Comparison of ENCODE assay signal across 12 cellular contexts in the genomic region with DNA sequence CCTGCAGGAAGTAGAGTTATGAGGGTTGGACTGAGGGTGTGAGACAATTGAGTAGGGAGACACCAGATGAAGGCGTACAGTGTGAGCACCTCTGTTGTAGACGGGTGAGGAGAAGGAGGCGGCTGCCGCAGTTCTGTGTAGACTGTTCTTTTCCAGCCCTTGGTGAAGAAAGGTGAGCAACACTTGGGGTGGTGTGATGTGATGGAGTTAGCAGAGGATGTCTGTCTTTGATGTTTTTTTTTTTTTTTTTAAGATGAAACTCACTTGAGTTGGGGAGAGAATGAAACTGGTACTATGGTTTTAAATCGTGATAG. TPM values are rescaled to one million over a fixed set of nuclear protein-coding genes. Genes with fewer than 3 reads are reported as not detected.
DNase-seq lines count a peak whose midpoint lies in the region; ATAC-seq and TF ChIP-seq lines count a peak whose summit lies in the region.
"Had no signal": no experiment of that assay in that cellular context is flagged by ENCODE, and none has a peak within 500 bp of the region (broad histone marks: within the 10 kb centered on the region; RNA-seq: fewer than 3 reads in every experiment).

No MANE protein-coding gene starts in this region.

- H4K20me1 ChIP-seq in neural progenitor cell (ENCODE audit: low read depth) = no peaks in the 10 kb centered on the region
- no peaks in the 10 kb centered on the region for H4K20me1 ChIP-seq in smooth muscle cell (ENCODE audit: low read depth)

- H3K4me3 ChIP-seq in neural progenitor cell (no peak overlapping the region), smooth muscle cell (no peak overlapping the region)

- H3K27me3 ChIP-seq in neural progenitor cell = no peaks in the 10 kb centered on the region
- H3K27me3 ChIP-seq in smooth muscle cell (ENCODE audit: low read depth) = no peaks in the 10 kb centered on the region

- peaks cover 12% of the 10 kb centered on the region for H3K4me1 Mint-ChIP-seq in neural progenitor cell

- H3K27ac ChIP-seq in neural progenitor cell (no peak overlapping the region), smooth muscle cell (ENCODE audit: low read depth) (no peak overlapping the region)

- peak; percentile 22 to 24 for DNase-seq in stimulated activated CD4-positive, alpha-beta T cell treated with anti-CD3 and anti-CD28 coated beads, Interleukin-12 subunit alpha, Interleukin-12 subunit beta, amount 100 ng/mL, for 24 hours (ENCODE audit: low read depth in 2 of 2)
- no peak for DNase-seq in stimulated activated CD4-positive, alpha-beta T cell treated with anti-CD3 and anti-CD28 coated beads, Interleukin-2, amount 100 ng/mL, for 48 hours
- DNase-seq in activated gamma-delta T cell treated with anti-CD3 and anti-CD28 coated beads, Interleukin-2, amount 50 U/mL, for 16 hours (ENCODE audit: low read depth) = peak; percentile 32
- no peak for DNase-seq in neural progenitor cell (ENCODE audit: low spot score)
- no peak for DNase-seq in GM13976 (ENCODE audit: low spot score)
- no peak for DNase-seq in smooth muscle cell (lab: John Stamatoyannopoulos, UW; ENCODE audit: unreplicated experiment)
- no peak for DNase-seq in NCI-H2081 treated with DMSO at 0.1 percent for 48 hours (lab: John Stamatoyannopoulos, UW)
- DNase-seq: left ventricle myocardium superior, right cardiac atrium had no signal

- H3K4me1 ChIP-seq in neural progenitor cell = no peaks in the 10 kb centered on the region
- H3K4me1 ChIP-seq in smooth muscle cell (ENCODE audit: low read depth) = no peaks in the 10 kb centered on the region

- H3K9me3 Mint-ChIP-seq in neural progenitor cell = no peaks in the 10 kb centered on the region

- H3K36me3 ChIP-seq in neural progenitor cell = no peaks in the 10 kb centered on the region
- no peaks in the 10 kb centered on the region for H3K36me3 ChIP-seq in smooth muscle cell (ENCODE audit: low read depth)

- no peaks in the 10 kb centered on the region for H3K36me3 Mint-ChIP-seq in neural progenitor cell

- H2AFZ ChIP-seq in neural progenitor cell (replicated peaks) = no peak overlapping the region
- H2AFZ ChIP-seq in smooth muscle cell (ENCODE audit: low read depth) = no peak overlapping the region

- H3K4me2 ChIP-seq in neural progenitor cell (no peak overlapping the region), smooth muscle cell (no peak overlapping the region)

- H3K9ac ChIP-seq in neural progenitor cell = no peak overlapping the region
- no peak overlapping the region for H3K9ac ChIP-seq in smooth muscle cell (ENCODE audit: low read depth)

- WGBS in smooth muscle cell (ENCODE audit: low lambda C conversion rate) = 93% methylated on average over 5 of the region's 5 CpGs

- TF ChIP-seq CTCF in neural progenitor cell (IDR thresholded peaks at IDR 0.05) = no peak
- no peak for TF ChIP-seq CTCF in GM13976 (IDR thresholded peaks at IDR 0.05; ENCODE audit: borderline replicate concordance, control extremely low read depth, extremely low read depth, insufficient read depth, missing control alignments)
- no peak for TF ChIP-seq CTCF in smooth muscle cell (IDR thresholded peaks at IDR 0.05; ENCODE audit: borderline replicate concordance, insufficient read depth, poor library complexity, severe bottlenecking)

- in situ Hi-C loops in GM13976 (cut with MboI; ENCODE audit: low sequenced_read_pairs, unreplicated experiment) = no loop called here

- H3K4me3 Mint-ChIP-seq in neural progenitor cell = peak overlapping the region; percentile 87

- no peak overlapping the region for H3K27ac Mint-ChIP-seq in neural progenitor cell

- no peak for ATAC-seq in HG02571 (IDR thresholded peaks at IDR 0.05; ENCODE audit: unreplicated experiment)

- peaks cover 9% of the 10 kb centered on the region for H3K27me3 Mint-ChIP-seq in neural progenitor cell (ENCODE audit: insufficient read depth, low read depth)

- no peaks in the 10 kb centered on the region for H3K9me3 ChIP-seq in neural progenitor cell (ENCODE audit: low read depth)
- no peaks in the 10 kb centered on the region for H3K9me3 ChIP-seq in smooth muscle cell (replicated peaks; ENCODE audit: low read depth)

- H3K79me2 ChIP-seq in neural progenitor cell (ENCODE audit: low read depth) = no peaks in the 10 kb centered on the region
- H3K79me2 ChIP-seq in smooth muscle cell (ENCODE audit: low read depth) = no peaks in the 10 kb centered on the region

- peaks cover 6% of the 10 kb centered on the region for H3F3A ChIP-seq in neural progenitor cell (ENCODE audit: low read depth)
- no peaks in the 10 kb centered on the region for H3F3A ChIP-seq in smooth muscle cell (ENCODE audit: low read depth)

RNA-seq across cellular contexts. Expression of gene RNF216, which starts 42.8 kb away (rescaled TPM):
- 32.6 and 32.9 TPM in 2 replicates for total RNA-seq in neural progenitor cell (ENCODE audit: low replicate concordance)
- total RNA-seq in smooth muscle cell = 23.5 and 26.3 TPM in 2 replicates
- 27.4 and 28.1 TPM in 2 replicates for polyA plus RNA-seq in smooth muscle cell

RNA-seq across cellular contexts. Expression of gene OCM, which starts 56.3 kb away (rescaled TPM):
- total RNA-seq in neural progenitor cell (ENCODE audit: low replicate concordance) (not detected in 2 replicates), smooth muscle cell (not detected in 2 replicates)
- polyA plus RNA-seq in smooth muscle cell = not detected in 2 replicates
- total RNA-seq: epithelial cell of proximal tubule, left ventricle myocardium superior, M059J, right cardiac atrium had no signal
- polyA plus RNA-seq: right cardiac atrium had no signal

Comparison
In these comparisons a context has a peak if more than half of its experiments do, and no peak if none do; other contexts are left out.
1. DNase-seq: peak in stimulated activated CD4-positive, alpha-beta T cell treated with anti-CD3 and anti-CD28 coated beads, Interleukin-12 subunit alpha, Interleukin-12 subunit beta, amount 100 ng/mL, for 24 hours (2 of 2) and activated gamma-delta T cell treated with anti-CD3 and anti-CD28 coated beads, Interleukin-2, amount 50 U/mL, for 16 hours (single experiment); none in stimulated activated CD4-positive, alpha-beta T cell treated with anti-CD3 and anti-CD28 coated beads, Interleukin-2, amount 100 ng/mL, for 48 hours (0 of 2), neural progenitor cell (single experiment), GM13976 (single experiment), smooth muscle cell (single experiment) and NCI-H2081 treated with DMSO at 0.1 percent for 48 hours (single experiment).